In genomic region chr7:157139142-157140117, GRCh38 we compare ENCODE assay signal across 8 cellular contexts. TPM values are rescaled to one million over a fixed set of nuclear protein-coding genes. Genes with fewer than 3 reads are reported as not detected.
DNase-seq lines count a peak whose midpoint lies in the region; ATAC-seq and TF ChIP-seq lines count a peak whose summit lies in the region.

No MANE protein-coding gene starts in this region.

- peak overlapping the region; percentile 97 for H3K9ac ChIP-seq in OCI-LY3 (ENCODE audit: low read length)

- peak overlapping the region; percentile 100 for H3K4me2 ChIP-seq in OCI-LY3 (ENCODE audit: low read length)

- peaks cover 23% of the 10 kb centered on the region for H3K4me1 ChIP-seq in OCI-LY3 (ENCODE audit: low read length)

- peaks cover 51% of the 10 kb centered on the region for H4K20me1 ChIP-seq in OCI-LY3 (ENCODE audit: insufficient read depth, low read length)

- TF ChIP-seq POLR2A in GM18505 (IDR thresholded peaks at IDR 0.05; ENCODE audit: borderline replicate concordance, extremely low read depth, insufficient read depth, insufficient read length), result no peak

- peak overlapping the region; percentile 100 for H3K4me3 ChIP-seq in OCI-LY3 (ENCODE audit: low read length)

- DNase-seq in activated naive CD4-positive, alpha-beta T cell treated with anti-CD3 and anti-CD28 coated beads, Interleukin-2, amount 50 U/mL, for 16 hours, result peak; percentile 61
- DNase-seq in left cardiac atrium (peak; percentile 68), sciatic nerve (ENCODE audit: low spot score) (peak; percentile 72), middle frontal gyrus (ENCODE audit: extremely low spot score, low spot score) (no peak), NCI-H510A treated with DMSO at 0.1 percent for 48 hours (lab: John Stamatoyannopoulos, UW) (no peak)

- intact Hi-C loops in left cardiac atrium (cut with DNase I) (no loop called here), sciatic nerve (cut with DNase I) (no loop called here)

- H3K36me3 ChIP-seq in OCI-LY3 (replicated peaks; ENCODE audit: low read depth, low read length), result peaks cover 28% of the 10 kb centered on the region

- H3K79me2 ChIP-seq in OCI-LY3 (ENCODE audit: low read length), result peaks cover 57% of the 10 kb centered on the region

- H2AFZ ChIP-seq in OCI-LY3 (ENCODE audit: low read depth, low read length), result no peak overlapping the region

- peak; percentile 59 for ATAC-seq in GM18505 (IDR thresholded peaks at IDR 0.05; ENCODE audit: unreplicated experiment)
- ATAC-seq in HG02642 (IDR thresholded peaks at IDR 0.05; ENCODE audit: poor library complexity, unreplicated experiment), result peak; percentile 59
- peak; percentile 81 for ATAC-seq in left cardiac atrium
- no peak for ATAC-seq in sciatic nerve

- H3K9me3 ChIP-seq in OCI-LY3 (ENCODE audit: insufficient read depth, low read length), result no peaks in the 10 kb centered on the region

- no peaks in the 10 kb centered on the region for H3K27me3 ChIP-seq in OCI-LY3 (ENCODE audit: low read depth, low read length)

- TF ChIP-seq CTCF in OCI-LY3 (IDR thresholded peaks at IDR 0.05; ENCODE audit: low read depth, low read length), result no peak

- H3K27ac ChIP-seq in OCI-LY3 (ENCODE audit: low read length), result peak overlapping the region; percentile 64

RNA-seq across cellular contexts. Expression of gene UBE3C, which starts 0.7 kb away (rescaled TPM):
- total RNA-seq in left cardiac atrium (10 to 100 TPM; 46.1 to 55.4 TPM), sciatic nerve (55.5 TPM)

Comparison
In these comparisons a context has a peak if more than half of its experiments do, and no peak if none do; other contexts are left out.
1. DNase-seq: peak in activated naive CD4-positive, alpha-beta T cell treated with anti-CD3 and anti-CD28 coated beads, Interleukin-2, amount 50 U/mL, for 16 hours (single experiment), left cardiac atrium (single experiment) and sciatic nerve (single experiment); none in middle frontal gyrus (single experiment) and NCI-H510A treated with DMSO at 0.1 percent for 48 hours (single experiment).